Comparison of ENCODE assay signal across 1 cellular context in the genomic region with DNA sequence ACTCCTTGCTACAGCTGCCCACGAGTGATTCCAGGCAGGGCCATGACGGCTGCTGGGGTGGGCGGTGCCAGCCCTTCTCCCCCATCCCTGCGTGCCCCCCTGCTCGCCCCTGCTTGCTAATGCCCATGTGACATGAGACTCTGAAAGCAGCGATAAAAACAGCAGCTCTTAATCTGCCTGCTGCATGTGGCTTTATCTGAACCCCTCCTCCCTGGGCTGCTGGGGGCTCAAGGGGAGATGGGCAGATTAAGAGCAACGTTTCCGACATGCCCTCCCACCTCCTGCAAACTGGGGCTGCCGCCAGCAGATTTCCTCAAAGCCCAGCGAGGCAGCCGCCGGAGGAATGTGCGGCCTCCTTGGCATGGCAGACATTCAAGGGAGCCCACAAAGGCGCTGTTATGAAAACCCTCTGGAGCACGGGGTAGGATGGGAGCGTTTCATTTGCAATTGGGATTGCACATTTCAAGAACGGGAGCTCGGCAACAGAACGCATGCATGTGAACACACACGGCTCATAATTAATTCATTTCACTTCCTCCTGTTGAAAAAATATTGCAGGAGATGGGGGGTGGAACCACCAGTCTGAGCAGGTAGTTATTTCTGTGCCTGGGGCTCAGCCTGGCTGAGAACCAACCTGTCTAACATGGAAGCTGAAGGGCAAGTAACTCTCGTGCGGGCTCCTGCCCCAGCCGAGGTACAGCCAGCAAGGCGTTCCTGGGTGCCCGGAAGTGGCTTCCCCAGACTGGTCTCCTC.
TF ChIP-seq lines count a peak whose summit lies in the region.

No MANE protein-coding gene starts in this region.

TF ChIP-seq in SK-N-SH, 30 proteins besides CTCF, POLR2A, EP300 and RAD21 (continued from another document):
- TF ChIP-seq FOXJ3 (CRISPR knock-in tag; IDR thresholded peaks at IDR 0.05) (peak; percentile 69; the same call in 1 of the 2 replicates), MEF2A (IDR thresholded peaks at IDR 0.05; ENCODE audit: borderline replicate concordance, low read depth) (no peak), TCF12 (IDR thresholded peaks at IDR 0.05) (peak; percentile 83), FOSL2 (IDR thresholded peaks at IDR 0.05; ENCODE audit: borderline replicate concordance, low read depth) (no peak), CHD2 (IDR thresholded peaks at IDR 0.05; ENCODE audit: low read length, partially characterized antibody) (peak; percentile 80), RCOR1 (IDR thresholded peaks at IDR 0.05; ENCODE audit: low read length) (peak; percentile 10; the same call in 1 of the 2 replicates), YY1 (IDR thresholded peaks at IDR 0.05; ENCODE audit: low read depth) (no peak), SMC3 (IDR thresholded peaks at IDR 0.05; ENCODE audit: low read depth, low read length) (peak; percentile 22; the same call in 1 of the 2 replicates), FOXM1 (IDR thresholded peaks at IDR 0.05; ENCODE audit: low read depth) (no peak), RXRA (IDR thresholded peaks at IDR 0.05; ENCODE audit: borderline replicate concordance, low read depth) (no peak), JUND (IDR thresholded peaks at IDR 0.05) (no peak), TEAD4 (IDR thresholded peaks at IDR 0.05; ENCODE audit: borderline replicate concordance, insufficient read depth) (peak; percentile 85), GABPA (IDR thresholded peaks at IDR 0.05; ENCODE audit: low read depth) (no peak), TAF1 (IDR thresholded peaks at IDR 0.05; ENCODE audit: borderline replicate concordance, low read depth, low read length) (no peak), RFX5 (IDR thresholded peaks at IDR 0.05; ENCODE audit: low read length) (0 out of 2 replicates have a peak, but pooled peaks have one; percentile 46)
- TF ChIP-seq, protein P1, sequence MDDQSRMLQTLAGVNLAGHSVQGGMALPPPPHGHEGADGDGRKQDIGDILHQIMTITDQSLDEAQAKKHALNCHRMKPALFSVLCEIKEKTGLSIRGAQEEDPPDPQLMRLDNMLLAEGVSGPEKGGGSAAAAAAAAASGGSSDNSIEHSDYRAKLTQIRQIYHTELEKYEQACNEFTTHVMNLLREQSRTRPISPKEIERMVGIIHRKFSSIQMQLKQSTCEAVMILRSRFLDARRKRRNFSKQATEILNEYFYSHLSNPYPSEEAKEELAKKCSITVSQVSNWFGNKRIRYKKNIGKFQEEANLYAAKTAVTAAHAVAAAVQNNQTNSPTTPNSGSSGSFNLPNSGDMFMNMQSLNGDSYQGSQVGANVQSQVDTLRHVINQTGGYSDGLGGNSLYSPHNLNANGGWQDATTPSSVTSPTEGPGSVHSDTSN (IDR thresholded peaks at IDR 0.05): no peak
- TF ChIP-seq, protein P2, sequence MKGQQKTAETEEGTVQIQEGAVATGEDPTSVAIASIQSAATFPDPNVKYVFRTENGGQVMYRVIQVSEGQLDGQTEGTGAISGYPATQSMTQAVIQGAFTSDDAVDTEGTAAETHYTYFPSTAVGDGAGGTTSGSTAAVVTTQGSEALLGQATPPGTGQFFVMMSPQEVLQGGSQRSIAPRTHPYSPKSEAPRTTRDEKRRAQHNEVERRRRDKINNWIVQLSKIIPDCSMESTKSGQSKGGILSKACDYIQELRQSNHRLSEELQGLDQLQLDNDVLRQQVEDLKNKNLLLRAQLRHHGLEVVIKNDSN (IDR thresholded peaks at IDR 0.05; ENCODE audit: borderline replicate concordance, low read depth): peak; percentile 66; the same call in 1 of the 2 replicates
- TF ChIP-seq, protein P3, sequence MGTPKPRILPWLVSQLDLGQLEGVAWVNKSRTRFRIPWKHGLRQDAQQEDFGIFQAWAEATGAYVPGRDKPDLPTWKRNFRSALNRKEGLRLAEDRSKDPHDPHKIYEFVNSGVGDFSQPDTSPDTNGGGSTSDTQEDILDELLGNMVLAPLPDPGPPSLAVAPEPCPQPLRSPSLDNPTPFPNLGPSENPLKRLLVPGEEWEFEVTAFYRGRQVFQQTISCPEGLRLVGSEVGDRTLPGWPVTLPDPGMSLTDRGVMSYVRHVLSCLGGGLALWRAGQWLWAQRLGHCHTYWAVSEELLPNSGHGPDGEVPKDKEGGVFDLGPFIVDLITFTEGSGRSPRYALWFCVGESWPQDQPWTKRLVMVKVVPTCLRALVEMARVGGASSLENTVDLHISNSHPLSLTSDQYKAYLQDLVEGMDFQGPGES (IDR thresholded peaks at IDR 0.05; ENCODE audit: low read depth, low read length): no peak
- TF ChIP-seq, protein P4, sequence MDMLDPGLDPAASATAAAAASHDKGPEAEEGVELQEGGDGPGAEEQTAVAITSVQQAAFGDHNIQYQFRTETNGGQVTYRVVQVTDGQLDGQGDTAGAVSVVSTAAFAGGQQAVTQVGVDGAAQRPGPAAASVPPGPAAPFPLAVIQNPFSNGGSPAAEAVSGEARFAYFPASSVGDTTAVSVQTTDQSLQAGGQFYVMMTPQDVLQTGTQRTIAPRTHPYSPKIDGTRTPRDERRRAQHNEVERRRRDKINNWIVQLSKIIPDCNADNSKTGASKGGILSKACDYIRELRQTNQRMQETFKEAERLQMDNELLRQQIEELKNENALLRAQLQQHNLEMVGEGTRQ (IDR thresholded peaks at IDR 0.05; ENCODE audit: borderline replicate concordance, low read depth, low read length): peak; percentile 29; the same call in 1 of the 2 replicates
